ENCODE assay signal across 9 cellular contexts in the genomic region with DNA sequence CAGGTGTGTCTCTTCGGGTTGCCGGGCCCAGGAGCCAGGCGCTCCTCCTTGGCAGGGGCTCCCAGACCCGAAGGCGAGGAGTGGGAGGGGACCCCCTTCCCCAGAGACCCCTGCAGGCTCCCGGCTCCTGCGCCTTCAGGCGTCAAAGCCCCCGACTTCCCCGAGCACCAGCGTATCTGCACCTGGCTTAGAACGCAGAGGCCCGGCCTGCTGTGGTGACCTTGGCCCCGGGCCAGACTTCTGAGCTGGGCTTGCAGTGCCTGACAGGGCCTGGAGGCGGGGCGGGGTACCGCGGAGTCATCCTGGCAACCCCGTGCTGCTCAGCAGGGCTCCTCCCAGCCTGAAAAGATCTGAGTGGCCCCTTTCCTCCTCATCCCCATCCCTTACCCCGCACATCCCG. TPM values are rescaled to one million over a fixed set of nuclear protein-coding genes. Genes with fewer than 3 reads are reported as not detected.
DNase-seq lines count a peak whose midpoint lies in the region; ATAC-seq and TF ChIP-seq lines count a peak whose summit lies in the region.
"Had no signal": no experiment of that assay in that cellular context is flagged by ENCODE, and none has a peak within 500 bp of the region (broad histone marks: within the 10 kb centered on the region; RNA-seq: fewer than 3 reads in every experiment).

No MANE protein-coding gene starts in this region.

- ATAC-seq in mucosa of descending colon = peak; percentile 92
- ATAC-seq in GM18873 (IDR thresholded peaks at IDR 0.05; ENCODE audit: low FRiP score, unreplicated experiment) = no peak
- ATAC-seq in HG02884 (IDR thresholded peaks at IDR 0.05; ENCODE audit: unreplicated experiment) = no peak

- no peaks in the 10 kb centered on the region for H3K36me3 Mint-ChIP-seq in MCF 10A (ENCODE audit: insufficient read depth, unreplicated experiment)

- H3K27ac Mint-ChIP-seq in MCF 10A (ENCODE audit: low read depth, unreplicated experiment) = no peak overlapping the region
- H3K27ac Mint-ChIP-seq: T-helper 1 cell treated with Interleukin-12 subunit alpha and Interleukin-12 subunit beta and Interleukin-4 antibody, amounts not matched to agents 30 μg/mL and 1 μg/mL, for 36 hours had no signal

- DNase-seq in Daoy (ENCODE audit: low read depth) (peak; percentile 37), NCI-H1092 (lab: John Stamatoyannopoulos, UW) (peak; percentile 71), MCF 10A (ENCODE audit: unreplicated experiment) (peak; percentile 62), mucosa of descending colon (peak; percentile 71 to 80 (median 76)), HCEC 1CT (no peak), hippocampal formation (lab: John Stamatoyannopoulos, UW) (no peak)

- intact Hi-C loops in MCF 10A (cut with micrococcal nuclease) (no loop called here), mucosa of descending colon (cut with DNase I, micrococcal nuclease) (no loop called here)

- no peaks in the 10 kb centered on the region for H3K9me3 ChIP-seq in mucosa of descending colon

- H3K4me1 Mint-ChIP-seq in MCF 10A (ENCODE audit: insufficient read depth, unreplicated experiment) = no peaks in the 10 kb centered on the region

- no TSS peak for BruUV-seq in MCF 10A (replicated peaks; lab: Mats Ljungman, UMichigan)

- H3K4me1 ChIP-seq in mucosa of descending colon (ENCODE audit: low read depth) = no peaks in the 10 kb centered on the region

- no peak for TF ChIP-seq CTCF in MCF 10A (IDR thresholded peaks at IDR 0.05; ENCODE audit: unreplicated experiment)
- TF ChIP-seq CTCF in mucosa of descending colon (IDR thresholded peaks at IDR 0.05) = no peak

- H3K9me3 Mint-ChIP-seq in MCF 10A (ENCODE audit: unreplicated experiment) = no peaks in the 10 kb centered on the region
- H3K9me3 Mint-ChIP-seq: T-helper 1 cell treated with Interleukin-12 subunit alpha and Interleukin-12 subunit beta and Interleukin-4 antibody, amounts not matched to agents 30 μg/mL and 1 μg/mL, for 36 hours had no signal

- H3K36me3 ChIP-seq in mucosa of descending colon (ENCODE audit: low read depth) = no peaks in the 10 kb centered on the region

- POLR2A ChIA-PET in MCF 10A (lab: Yijun Ruan, JAX) = no interaction called here

- H3K27me3 Mint-ChIP-seq in MCF 10A (ENCODE audit: insufficient read depth, unreplicated experiment) = peaks cover 2% of the 10 kb centered on the region

- CTCF ChIA-PET in MCF 10A (lab: Yijun Ruan, JAX) = interaction anchor here (0.8 to 1.0 kb wide), 3 partner anchors 27 to 550 kb away, joined by 3 read pairs; no protein-coding TSS in a partner anchor

- H3K4me3 Mint-ChIP-seq in MCF 10A (ENCODE audit: unreplicated experiment) = no peak overlapping the region
- H3K4me3 Mint-ChIP-seq: T-helper 1 cell treated with Interleukin-12 subunit alpha and Interleukin-12 subunit beta and Interleukin-4 antibody, amounts not matched to agents 30 μg/mL and 1 μg/mL, for 36 hours had no signal

- no peak overlapping the region for H3K4me3 ChIP-seq in mucosa of descending colon

RNA-seq across cellular contexts. Expression of a gene that starts 27.0 kb away (rescaled TPM):
- total RNA-seq in Daoy (2014; rRNA removed; shearing (Covaris generic)) = 48.2 and 62.6 TPM in 2 replicates
- total RNA-seq in MCF 10A (2022) (7.8 and 18.7 TPM in 2 replicates), mucosa of descending colon (1 to 10 TPM; 1.0 to 7.2 (median 1.0) TPM)

Comparison
In these comparisons a context has a peak if more than half of its experiments do, and no peak if none do; other contexts are left out.
1. DNase-seq: peak in Daoy (single experiment), NCI-H1092 (single experiment), MCF 10A (single experiment) and mucosa of descending colon (3 of 3); none in HCEC 1CT (single experiment) and hippocampal formation (0 of 2).